ENCODE assay signal across 15 cellular contexts in genomic region chrX:151801980-151802379, GRCh38.
DNase-seq lines count a peak whose midpoint lies in the region; ATAC-seq and TF ChIP-seq lines count a peak whose summit lies in the region.
"Had no signal": no experiment of that assay in that cellular context is flagged by ENCODE, and none has a peak within 500 bp of the region (broad histone marks: within the 10 kb centered on the region; RNA-seq: fewer than 3 reads in every experiment).

No MANE protein-coding gene starts in this region.

- in situ Hi-C loops in GM23248 (cut with MboI) = no loop called here

- H3K36me3 ChIP-seq in GM23248 (ENCODE audit: low read depth) = no peaks in the 10 kb centered on the region
- H3K36me3 ChIP-seq: breast epithelium, prostate gland had no signal

- H3K36me3 Mint-ChIP-seq in type B pancreatic cell = no peaks in the 10 kb centered on the region

- H4K20me1 ChIP-seq in GM23248 (ENCODE audit: insufficient read depth) = no peaks in the 10 kb centered on the region

- no peaks in the 10 kb centered on the region for H3K9me2 ChIP-seq in GM23248 (ENCODE audit: insufficient read depth)

- no peaks in the 10 kb centered on the region for H3K79me2 ChIP-seq in GM23248 (ENCODE audit: insufficient read depth)

- no peak overlapping the region for H3K27ac Mint-ChIP-seq in type B pancreatic cell
- H3K27ac Mint-ChIP-seq: activated CD8-positive, alpha-beta T cell treated with anti-CD3 and anti-CD28 coated beads for 36 hours; stimulated activated naive CD8-positive, alpha-beta T cell treated with anti-CD3 and anti-CD28 coated beads, Interleukin-15, amount 100 ng/mL, for 72 hours had no signal

- TF ChIP-seq CTCF in AG09309 (IDR thresholded peaks at IDR 0.05; ENCODE audit: control insufficient read depth, insufficient read depth, low read depth, low read length, missing control alignments) (peak; percentile 21), foreskin fibroblast (IDR thresholded peaks at IDR 0.05; ENCODE audit: low read depth, low read length) (peak; percentile 28), type B pancreatic cell (conservative IDR thresholded peaks at IDR 0.05) (no peak), coronary artery (IDR thresholded peaks at IDR 0.05) (no peak)

- no peaks in the 10 kb centered on the region for H3K27me3 ChIP-seq in GM23248 (replicated peaks; ENCODE audit: insufficient read depth)

- no peaks in the 10 kb centered on the region for H3F3A ChIP-seq in GM23248 (ENCODE audit: insufficient read depth)

- ATAC-seq in GM18498 (IDR thresholded peaks at IDR 0.05; ENCODE audit: unreplicated experiment) = no peak
- ATAC-seq: activated CD8-positive, alpha-beta T cell treated with anti-CD3 and anti-CD28 coated beads for 36 hours; stimulated activated naive CD8-positive, alpha-beta T cell treated with anti-CD3 and anti-CD28 coated beads, Interleukin-15, amount 100 ng/mL, for 72 hours had no signal

- H3K9me3 ChIP-seq in GM23248 (ENCODE audit: low read depth) = no peaks in the 10 kb centered on the region
- H3K9me3 ChIP-seq: breast epithelium, Caco-2, prostate gland had no signal

- H3K4me3 ChIP-seq in AG09309 (ENCODE audit: control insufficient read depth, low read depth, low read length) (no peak overlapping the region), GM23248 (no peak overlapping the region), foreskin fibroblast (ENCODE audit: low read depth in 1 of 2, low read length in 2 of 2) (no peak overlapping the region), coronary artery (no peak overlapping the region)
- H3K4me3 ChIP-seq: breast epithelium, prostate gland had no signal

- no peaks in the 10 kb centered on the region for H3K9me3 Mint-ChIP-seq in type B pancreatic cell
- H3K9me3 Mint-ChIP-seq: activated CD8-positive, alpha-beta T cell treated with anti-CD3 and anti-CD28 coated beads for 36 hours; stimulated activated naive CD8-positive, alpha-beta T cell treated with anti-CD3 and anti-CD28 coated beads, Interleukin-15, amount 100 ng/mL, for 72 hours had no signal

- H3K9ac ChIP-seq in GM23248 = no peak overlapping the region

- no peaks in the 10 kb centered on the region for H3K4me1 Mint-ChIP-seq in type B pancreatic cell (ENCODE audit: unreplicated experiment)
- H3K4me1 Mint-ChIP-seq: stimulated activated naive CD8-positive, alpha-beta T cell treated with anti-CD3 and anti-CD28 coated beads, Interleukin-15, amount 100 ng/mL, for 72 hours had no signal

- no peak for DNase-seq in AG09309 (ENCODE audit: low read depth)
- DNase-seq in GM23248 = peak; percentile 12
- DNase-seq in RPMI7951 (ENCODE audit: low read depth) = peak; percentile 15
- peak in 1 of 2 donors; percentile 33 for DNase-seq in foreskin fibroblast
- no peak for DNase-seq in type B pancreatic cell (ENCODE audit: extremely low spot score, unreplicated experiment)
- no peak for DNase-seq in pons (ENCODE audit: low spot score)
- no peak for DNase-seq in coronary artery (ENCODE audit: low spot score)
- DNase-seq: activated CD8-positive, alpha-beta T cell treated with anti-CD3 and anti-CD28 coated beads for 36 hours; NCI-H1694 treated with DMSO at 0.1 percent for 48 hours; stimulated activated naive CD8-positive, alpha-beta T cell treated with anti-CD3 and anti-CD28 coated beads, Interleukin-15, amount 100 ng/mL, for 72 hours had no signal

- no peak overlapping the region for H3K4me3 Mint-ChIP-seq in type B pancreatic cell
- H3K4me3 Mint-ChIP-seq: activated CD8-positive, alpha-beta T cell treated with anti-CD3 and anti-CD28 coated beads for 36 hours; stimulated activated naive CD8-positive, alpha-beta T cell treated with anti-CD3 and anti-CD28 coated beads, Interleukin-15, amount 100 ng/mL, for 72 hours had no signal

- H2AFZ ChIP-seq in GM23248 = no peak overlapping the region

- peaks cover 5% of the 10 kb centered on the region; the same call in 1 of the 2 replicates for H3K4me1 ChIP-seq in GM23248 (ENCODE audit: insufficient read depth)
- H3K4me1 ChIP-seq: breast epithelium, Caco-2, prostate gland had no signal

- H3K27ac ChIP-seq in GM23248 (no peak overlapping the region), coronary artery (no peak overlapping the region)
- H3K27ac ChIP-seq: breast epithelium, epithelial cell of prostate, prostate gland had no signal

- H3K27me3 Mint-ChIP-seq in type B pancreatic cell = no peaks in the 10 kb centered on the region

- H3K4me2 ChIP-seq in GM23248 (ENCODE audit: unreplicated experiment) = no peak overlapping the region

- 37 to 71% methylated on average over 6 to 7 of the region's 7 CpGs for WGBS in GM23248 (ENCODE audit: low coverage in 1 of 2, low lambda C conversion rate in 2 of 2, missing lambda C conversion rate in 2 of 2), 2 experiments

Comparison
In these comparisons a context has a peak if more than half of its experiments do, and no peak if none do; other contexts are left out.
1. DNase-seq: peak in GM23248 (single experiment) and RPMI7951 (single experiment); none in AG09309 (single experiment), type B pancreatic cell (single experiment), pons (single experiment) and coronary artery (single experiment).
2. CTCF ChIP-seq: peak in AG09309 (single experiment) and foreskin fibroblast (single experiment); none in type B pancreatic cell (single experiment) and coronary artery (single experiment).